2 cellular contexts compared by ENCODE assay signal in the genomic region with DNA sequence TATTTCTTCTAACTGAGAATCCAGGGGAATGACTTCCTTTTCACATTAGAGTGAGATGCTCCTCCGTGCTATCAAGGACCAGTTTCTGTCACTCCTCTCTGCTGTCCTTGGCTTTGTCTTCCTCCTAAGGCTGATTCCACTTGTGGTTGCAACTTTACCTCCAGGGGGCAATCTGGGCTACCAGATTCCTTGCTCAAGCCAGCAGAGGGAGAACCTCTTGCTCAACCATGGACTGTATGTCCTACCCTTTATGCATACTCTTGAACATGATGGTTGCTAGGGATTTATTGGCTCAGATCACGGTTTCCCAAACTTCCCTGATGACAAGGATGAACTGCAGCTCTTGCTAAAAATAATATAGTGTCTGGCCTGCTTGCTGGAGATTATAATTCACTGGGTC.
A peak's percentile ranks its signal among the peaks of the same experiment; 100 is the strongest.
TF ChIP-seq lines count a peak whose summit lies in the region.

No MANE protein-coding gene starts in this region.

TF ChIP-seq in GM23338, 12 proteins besides CTCF, POLR2A, EP300 and RAD21 (continued from another document):
- TF ChIP-seq POLR2AphosphoS5 (IDR thresholded peaks at IDR 0.05; ENCODE audit: low read depth) (no peak), STAT1 (IDR thresholded peaks at IDR 0.05; ENCODE audit: unreplicated experiment) (no peak)
- TF ChIP-seq, protein P1, sequence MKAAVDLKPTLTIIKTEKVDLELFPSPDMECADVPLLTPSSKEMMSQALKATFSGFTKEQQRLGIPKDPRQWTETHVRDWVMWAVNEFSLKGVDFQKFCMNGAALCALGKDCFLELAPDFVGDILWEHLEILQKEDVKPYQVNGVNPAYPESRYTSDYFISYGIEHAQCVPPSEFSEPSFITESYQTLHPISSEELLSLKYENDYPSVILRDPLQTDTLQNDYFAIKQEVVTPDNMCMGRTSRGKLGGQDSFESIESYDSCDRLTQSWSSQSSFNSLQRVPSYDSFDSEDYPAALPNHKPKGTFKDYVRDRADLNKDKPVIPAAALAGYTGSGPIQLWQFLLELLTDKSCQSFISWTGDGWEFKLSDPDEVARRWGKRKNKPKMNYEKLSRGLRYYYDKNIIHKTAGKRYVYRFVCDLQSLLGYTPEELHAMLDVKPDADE (IDR thresholded peaks at IDR 0.05) = no peak
- TF ChIP-seq, protein P2, sequence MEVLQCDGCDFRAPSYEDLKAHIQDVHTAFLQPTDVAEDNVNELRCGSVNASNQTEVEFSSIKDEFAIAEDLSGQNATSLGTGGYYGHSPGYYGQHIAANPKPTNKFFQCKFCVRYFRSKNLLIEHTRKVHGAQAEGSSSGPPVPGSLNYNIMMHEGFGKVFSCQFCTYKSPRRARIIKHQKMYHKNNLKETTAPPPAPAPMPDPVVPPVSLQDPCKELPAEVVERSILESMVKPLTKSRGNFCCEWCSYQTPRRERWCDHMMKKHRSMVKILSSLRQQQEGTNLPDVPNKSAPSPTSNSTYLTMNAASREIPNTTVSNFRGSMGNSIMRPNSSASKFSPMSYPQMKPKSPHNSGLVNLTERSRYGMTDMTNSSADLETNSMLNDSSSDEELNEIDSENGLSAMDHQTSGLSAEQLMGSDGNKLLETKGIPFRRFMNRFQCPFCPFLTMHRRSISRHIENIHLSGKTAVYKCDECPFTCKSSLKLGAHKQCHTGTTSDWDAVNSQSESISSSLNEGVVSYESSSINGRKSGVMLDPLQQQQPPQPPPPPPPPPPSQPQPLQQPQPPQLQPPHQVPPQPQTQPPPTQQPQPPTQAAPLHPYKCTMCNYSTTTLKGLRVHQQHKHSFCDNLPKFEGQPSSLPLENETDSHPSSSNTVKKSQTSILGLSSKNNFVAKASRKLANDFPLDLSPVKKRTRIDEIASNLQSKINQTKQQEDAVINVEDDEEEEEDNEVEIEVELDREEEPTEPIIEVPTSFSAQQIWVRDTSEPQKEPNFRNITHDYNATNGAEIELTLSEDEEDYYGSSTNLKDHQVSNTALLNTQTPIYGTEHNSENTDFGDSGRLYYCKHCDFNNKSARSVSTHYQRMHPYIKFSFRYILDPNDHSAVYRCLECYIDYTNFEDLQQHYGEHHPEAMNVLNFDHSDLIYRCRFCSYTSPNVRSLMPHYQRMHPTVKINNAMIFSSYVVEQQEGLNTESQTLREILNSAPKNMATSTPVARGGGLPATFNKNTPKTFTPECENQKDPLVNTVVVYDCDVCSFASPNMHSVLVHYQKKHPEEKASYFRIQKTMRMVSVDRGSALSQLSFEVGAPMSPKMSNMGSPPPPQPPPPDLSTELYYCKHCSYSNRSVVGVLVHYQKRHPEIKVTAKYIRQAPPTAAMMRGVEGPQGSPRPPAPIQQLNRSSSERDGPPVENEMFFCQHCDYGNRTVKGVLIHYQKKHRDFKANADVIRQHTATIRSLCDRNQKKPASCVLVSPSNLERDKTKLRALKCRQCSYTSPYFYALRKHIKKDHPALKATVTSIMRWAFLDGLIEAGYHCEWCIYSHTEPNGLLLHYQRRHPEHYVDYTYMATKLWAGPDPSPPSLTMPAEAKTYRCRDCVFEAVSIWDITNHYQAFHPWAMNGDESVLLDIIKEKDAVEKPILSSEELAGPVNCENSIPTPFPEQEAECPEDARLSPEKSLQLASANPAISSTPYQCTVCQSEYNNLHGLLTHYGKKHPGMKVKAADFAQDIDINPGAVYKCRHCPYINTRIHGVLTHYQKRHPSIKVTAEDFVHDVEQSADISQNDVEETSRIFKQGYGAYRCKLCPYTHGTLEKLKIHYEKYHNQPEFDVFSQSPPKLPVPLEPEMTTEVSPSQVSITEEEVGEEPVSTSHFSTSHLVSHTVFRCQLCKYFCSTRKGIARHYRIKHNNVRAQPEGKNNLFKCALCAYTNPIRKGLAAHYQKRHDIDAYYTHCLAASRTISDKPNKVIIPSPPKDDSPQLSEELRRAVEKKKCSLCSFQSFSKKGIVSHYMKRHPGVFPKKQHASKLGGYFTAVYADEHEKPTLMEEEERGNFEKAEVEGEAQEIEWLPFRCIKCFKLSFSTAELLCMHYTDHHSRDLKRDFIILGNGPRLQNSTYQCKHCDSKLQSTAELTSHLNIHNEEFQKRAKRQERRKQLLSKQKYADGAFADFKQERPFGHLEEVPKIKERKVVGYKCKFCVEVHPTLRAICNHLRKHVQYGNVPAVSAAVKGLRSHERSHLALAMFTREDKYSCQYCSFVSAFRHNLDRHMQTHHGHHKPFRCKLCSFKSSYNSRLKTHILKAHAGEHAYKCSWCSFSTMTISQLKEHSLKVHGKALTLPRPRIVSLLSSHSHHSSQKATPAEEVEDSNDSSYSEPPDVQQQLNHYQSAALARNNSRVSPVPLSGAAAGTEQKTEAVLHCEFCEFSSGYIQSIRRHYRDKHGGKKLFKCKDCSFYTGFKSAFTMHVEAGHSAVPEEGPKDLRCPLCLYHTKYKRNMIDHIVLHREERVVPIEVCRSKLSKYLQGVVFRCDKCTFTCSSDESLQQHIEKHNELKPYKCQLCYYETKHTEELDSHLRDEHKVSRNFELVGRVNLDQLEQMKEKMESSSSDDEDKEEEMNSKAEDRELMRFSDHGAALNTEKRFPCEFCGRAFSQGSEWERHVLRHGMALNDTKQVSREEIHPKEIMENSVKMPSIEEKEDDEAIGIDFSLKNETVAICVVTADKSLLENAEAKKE (CRISPR knock-in tag; IDR thresholded peaks at IDR 0.05) = peak; percentile 76

TF ChIP-seq in H1, 55 proteins besides CTCF, POLR2A, EP300 and RAD21 (continued from another document):
- TF ChIP-seq CEBPB (IDR thresholded peaks at IDR 0.05; ENCODE audit: low read depth, low read length) (peak; percentile 91), BRCA1 (IDR thresholded peaks at IDR 0.05; ENCODE audit: low read depth, low read length) (no peak), SP2 (IDR thresholded peaks at IDR 0.05; ENCODE audit: low read length) (no peak), PHF8 (conservative IDR thresholded peaks at IDR 0.05; ENCODE audit: low read depth, low read length) (no peak), TAF1 (IDR thresholded peaks at IDR 0.05; ENCODE audit: low read depth, low read length) (no peak), KDM5A (IDR thresholded peaks at IDR 0.05; ENCODE audit: low read length) (no peak), SP4 (IDR thresholded peaks at IDR 0.05; ENCODE audit: low read length) (no peak)
